ENCODE assay signal across 9 cellular contexts in genomic region chr18:63963610-63964256, GRCh38. TPM values are rescaled to one million over a fixed set of nuclear protein-coding genes. Genes with fewer than 3 reads are reported as not detected.
DNase-seq lines count a peak whose midpoint lies in the region; ATAC-seq and TF ChIP-seq lines count a peak whose summit lies in the region.
"Had no signal": no experiment of that assay in that cellular context is flagged by ENCODE, and none has a peak within 500 bp of the region (broad histone marks: within the 10 kb centered on the region; RNA-seq: fewer than 3 reads in every experiment).

No MANE protein-coding gene starts in this region.

- peak; percentile 77 for ATAC-seq in GM21717 (IDR thresholded peaks at IDR 0.05; ENCODE audit: unreplicated experiment)
- peak; percentile 95 for ATAC-seq in left colon

- H3K4me3 ChIP-seq in Karpas-422 (ENCODE audit: low read length) (no peak overlapping the region), breast epithelium (no peak overlapping the region), stomach (no peak overlapping the region)
- H3K4me3 ChIP-seq: BLaER1 had no signal

- H4K20me1 ChIP-seq in Karpas-422 (ENCODE audit: insufficient read depth, low read depth, low read length), result no peaks in the 10 kb centered on the region
- H4K20me1 ChIP-seq: BLaER1 had no signal

- H3K36me3 ChIP-seq in Karpas-422 (ENCODE audit: insufficient read depth, low read length) (no peaks in the 10 kb centered on the region), breast epithelium (no peaks in the 10 kb centered on the region), stomach (no peaks in the 10 kb centered on the region)
- H3K36me3 ChIP-seq: BLaER1 had no signal

- peak; percentile 30 for DNase-seq in DMS79 treated with DMSO at 0.1 percent for 48 hours (lab: John Stamatoyannopoulos, UW)
- DNase-seq in DMS79 (lab: John Stamatoyannopoulos, UW), result no peak
- DNase-seq in Karpas-422, result peak; percentile 89
- peak; percentile 81 for DNase-seq in SIG-M5 treated with dmso at 0.1 percent for 504 hours (lab: John Stamatoyannopoulos, UW; ENCODE audit: unreplicated experiment)
- DNase-seq in breast epithelium (ENCODE audit: low spot score in 2 of 2), result no peak
- DNase-seq in left colon, result peak; percentile 54 to 86
- DNase-seq in stomach, result peak; percentile 57

- 13 to 50% (median 33%) methylated on average over 1 of the region's 1 CpG for whole genome bisulfite sequencing in stomach, 5 donors

- TF ChIP-seq POLR2A in breast epithelium (IDR thresholded peaks at IDR 0.05), result no peak
- TF ChIP-seq POLR2A in stomach (IDR thresholded peaks at IDR 0.05), result no peak

- H3K4me2 ChIP-seq in Karpas-422 (ENCODE audit: low read depth, low read length, poor library complexity, severe bottlenecking), result no peak overlapping the region
- H3K4me2 ChIP-seq: BLaER1 had no signal

- no peaks in the 10 kb centered on the region for H3K4me1 ChIP-seq in Karpas-422 (ENCODE audit: low read length)
- no peaks in the 10 kb centered on the region for H3K4me1 ChIP-seq in breast epithelium
- peaks cover 0 to 9% (median 0%) of the 10 kb centered on the region in 4 donors for H3K4me1 ChIP-seq in stomach
- H3K4me1 ChIP-seq: BLaER1 had no signal

- no peaks in the 10 kb centered on the region for H3K9me3 ChIP-seq in Karpas-422 (ENCODE audit: low read length)
- H3K9me3 ChIP-seq in breast epithelium, result no peaks in the 10 kb centered on the region
- H3K9me3 ChIP-seq in stomach, result no peaks in the 10 kb centered on the region
- H3K9me3 ChIP-seq: BLaER1 had no signal

- no peaks in the 10 kb centered on the region for H3K79me2 ChIP-seq in Karpas-422 (ENCODE audit: low read length)

- TF ChIP-seq CTCF in breast epithelium (IDR thresholded peaks at IDR 0.05), result peak in 2 of 3 donors; percentile 50 to 52
- TF ChIP-seq CTCF in stomach (IDR thresholded peaks at IDR 0.05), result peak in 5 of 7 experiments; percentile 62 to 74 (median 67)

- H2AFZ ChIP-seq in Karpas-422 (ENCODE audit: low read length), result no peak overlapping the region

- H3K9me2 ChIP-seq in Karpas-422 (replicated peaks; ENCODE audit: insufficient read depth, low read length), result no peaks in the 10 kb centered on the region

- no peak overlapping the region for H3K9ac ChIP-seq in Karpas-422 (ENCODE audit: low read length)
- H3K9ac ChIP-seq: BLaER1 had no signal

- no peak overlapping the region for H3K27ac ChIP-seq in Karpas-422 (ENCODE audit: low read length)
- H3K27ac ChIP-seq in breast epithelium, result no peak overlapping the region
- H3K27ac ChIP-seq in stomach, result no peak overlapping the region
- H3K27ac ChIP-seq: BLaER1 had no signal

- H3K27me3 ChIP-seq in Karpas-422 (ENCODE audit: low read length), result no peaks in the 10 kb centered on the region
- no peaks in the 10 kb centered on the region for H3K27me3 ChIP-seq in breast epithelium
- H3K27me3 ChIP-seq in stomach, result peaks cover 0 to 14% (median 0%) of the 10 kb centered on the region in 3 donors
- H3K27me3 ChIP-seq: BLaER1 had no signal

- TF ChIP-seq EP300 in stomach (IDR thresholded peaks at IDR 0.05), result no peak

- intact Hi-C loops in breast epithelium (cut with DNase I; ENCODE audit: low total_unique reads) (no loop called here), left colon (cut with DNase I, micrococcal nuclease) (no loop called here), stomach (cut with DNase I; ENCODE audit: low total_unique reads) (no loop called here)

RNA-seq across cellular contexts. Expression of gene SERPINB8, which starts 6.1 kb away (rescaled TPM):
- 4.0 and 4.1 TPM in 2 replicates for total RNA-seq in Karpas-422 (2014; rRNA removed; shearing (Covaris generic); ENCODE audit: low replicate concordance)
- total RNA-seq in breast epithelium (10 to 100 TPM; 13.1 to 16.0 (median 13.5) TPM), left colon (10 to 100 TPM; 19.3 to 37.8 TPM), stomach (10 to 100 TPM in 2 of 5 donors, 1 to 10 TPM in 3; 1.2 to 12.5 (median 9.5) TPM)
- 10 to 100 TPM in 1 of 3 donors, 1 to 10 TPM in 2; 7.3 to 15.3 (median 7.4) TPM for polyA plus RNA-seq in stomach

RNA-seq across cellular contexts. Expression of gene HMSD, which starts 14.6 kb away (rescaled TPM):
- not detected in 2 replicates for total RNA-seq in Karpas-422 (2014; rRNA removed; shearing (Covaris generic); ENCODE audit: low replicate concordance)
- total RNA-seq in breast epithelium (under 1 TPM in 1 of 3 donors, not detected in 2; 0.29 TPM), left colon (under 1 TPM in 1 of 2 donors, not detected in 1; 0.55 TPM), stomach (not detected)
- polyA plus RNA-seq in stomach, result under 1 TPM; 0.10 to 0.31 (median 0.19) TPM

RNA-seq across cellular contexts. Expression of gene SERPINB10, which starts 56.0 kb away (rescaled TPM):
- total RNA-seq in Karpas-422 (2014; rRNA removed; shearing (Covaris generic); ENCODE audit: low replicate concordance), result not detected in 2 replicates
- total RNA-seq in breast epithelium (under 1 TPM in 1 of 3 donors, not detected in 2; 0.15 TPM), left colon (not detected), stomach (under 1 TPM in 1 of 5 donors, not detected in 4; 0.73 TPM)
- polyA plus RNA-seq in stomach, result under 1 TPM in 1 of 3 donors, not detected in 2; 0.10 TPM

Comparison
In these comparisons a context has a peak if more than half of its experiments do, and no peak if none do; other contexts are left out.
1. DNase-seq: peak in DMS79 treated with DMSO at 0.1 percent for 48 hours (single experiment), Karpas-422 (single experiment), SIG-M5 treated with dmso at 0.1 percent for 504 hours (single experiment), left colon (2 of 2) and stomach (single experiment); none in DMS79 (single experiment) and breast epithelium (0 of 2).